Comparison of ENCODE assay signal across 14 cellular contexts in genomic region chr3:141280086-141280485, GRCh38. TPM values are rescaled to one million over a fixed set of nuclear protein-coding genes. Genes with fewer than 3 reads are reported as not detected.
DNase-seq lines count a peak whose midpoint lies in the region; ATAC-seq and TF ChIP-seq lines count a peak whose summit lies in the region.
"Had no signal": no experiment of that assay in that cellular context is flagged by ENCODE, and none has a peak within 500 bp of the region (broad histone marks: within the 10 kb centered on the region; RNA-seq: fewer than 3 reads in every experiment).

No MANE protein-coding gene starts in this region.

- H3K4me1 ChIP-seq in GM23248 (ENCODE audit: insufficient read depth) (peaks cover 34% of the 10 kb centered on the region), mesenchymal stem cell (ENCODE audit: control insufficient read depth, insufficient read depth, low read depth, low read length) (peaks cover 28% of the 10 kb centered on the region)
- H3K4me1 ChIP-seq in naive thymus-derived CD4-positive, alpha-beta T cell (ENCODE audit: control insufficient read depth in 2 of 2, insufficient read depth in 2 of 2, low read length in 2 of 2): peaks cover 2 to 12% of the 10 kb centered on the region in 2 donors

- H3K23ac ChIP-seq in mesenchymal stem cell (ENCODE audit: low read length in 2 of 2): no peak overlapping the region

- H3K9ac ChIP-seq in GM23248: peak overlapping the region; percentile 33; the same call in 1 of the 2 replicates
- H3K9ac ChIP-seq in mesenchymal stem cell (ENCODE audit: low read length): no peak overlapping the region

- no peak overlapping the region for H2BK12ac ChIP-seq in mesenchymal stem cell (ENCODE audit: low read length in 2 of 2)

- H3K4me3 Mint-ChIP-seq in brain (no peak overlapping the region), nephron progenitor cell (no peak overlapping the region)
- no peak overlapping the region for H3K4me3 Mint-ChIP-seq in naive thymus-derived CD4-positive, alpha-beta T cell
- H3K4me3 Mint-ChIP-seq: activated T-helper 17 cell treated with anti-CD3 and anti-CD28 coated beads, Interleukin-2, amount 50 U/mL, for 72 hours had no signal

- POLR2A ChIA-PET in naive thymus-derived CD4-positive, alpha-beta T cell (lab: Charles Lee): interaction anchor here (0.9 to 2.6 kb wide), 9 partner anchors 11 to 47 kb away, joined by 3 to 38 read pairs (median 4); partner anchors contain the start of gene PXYLP1

- H3K27me3 Mint-ChIP-seq in brain (peaks cover 3% of the 10 kb centered on the region), nephron progenitor cell (ENCODE audit: low read depth, poor library complexity) (peaks cover 3% of the 10 kb centered on the region)
- no peaks in the 10 kb centered on the region for H3K27me3 Mint-ChIP-seq in naive thymus-derived CD4-positive, alpha-beta T cell
- H3K27me3 Mint-ChIP-seq: activated T-helper 17 cell treated with anti-CD3 and anti-CD28 coated beads, Interleukin-2, amount 50 U/mL, for 72 hours had no signal

- H3K9me3 ChIP-seq in GM23248 (ENCODE audit: low read depth) (no peaks in the 10 kb centered on the region), mesenchymal stem cell (ENCODE audit: control insufficient read depth, low read length) (no peaks in the 10 kb centered on the region)
- H3K9me3 ChIP-seq in naive thymus-derived CD4-positive, alpha-beta T cell (ENCODE audit: control insufficient read depth in 2 of 3, low read length in 3 of 3): no peaks in the 10 kb centered on the region

- H2BK15ac ChIP-seq in mesenchymal stem cell (ENCODE audit: low read depth, poor library complexity, severe bottlenecking): no peak overlapping the region

- H3K4me3 ChIP-seq in GM23248 (0 out of 2 replicates have a peak overlapping the region, but pooled peaks have one; percentile 26), mesenchymal stem cell (ENCODE audit: insufficient read depth in 1 of 2, low read depth in 1 of 2, low read length in 2 of 2) (no peak overlapping the region), lower leg skin (ENCODE audit: low read depth, poor library complexity, severe bottlenecking) (no peak overlapping the region)
- no peak overlapping the region for H3K4me3 ChIP-seq in naive thymus-derived CD4-positive, alpha-beta T cell (ENCODE audit: low read length)
- H3K4me3 ChIP-seq: lung, PC-9 had no signal

- H3K27me3 ChIP-seq in GM23248 (replicated peaks; ENCODE audit: insufficient read depth): no peaks in the 10 kb centered on the region
- H3K27me3 ChIP-seq in mesenchymal stem cell (ENCODE audit: control insufficient read depth in 1 of 2, insufficient read depth in 1 of 2, low read length in 2 of 2): no peaks in the 10 kb centered on the region
- H3K27me3 ChIP-seq in naive thymus-derived CD4-positive, alpha-beta T cell (ENCODE audit: control insufficient read depth in 2 of 2, insufficient read depth in 2 of 2, low read length in 2 of 2): no peaks in the 10 kb centered on the region

- H3K4me1 Mint-ChIP-seq in brain (peaks cover 29% of the 10 kb centered on the region), nephron progenitor cell (no peaks in the 10 kb centered on the region)
- H3K4me1 Mint-ChIP-seq in naive thymus-derived CD4-positive, alpha-beta T cell: peaks cover 8 to 29% (median 13%) of the 10 kb centered on the region in 7 donors

- H3K4me2 ChIP-seq in GM23248 (ENCODE audit: unreplicated experiment): peak overlapping the region; percentile 65
- peak overlapping the region; percentile 29 for H3K4me2 ChIP-seq in mesenchymal stem cell (ENCODE audit: low read length, poor library complexity, severe bottlenecking)
- H3K4me2 ChIP-seq: PC-9 had no signal

- H3K36me3 Mint-ChIP-seq in brain (peaks cover 37% of the 10 kb centered on the region), nephron progenitor cell (ENCODE audit: low read depth) (peaks cover 44% of the 10 kb centered on the region)
- H3K36me3 Mint-ChIP-seq in naive thymus-derived CD4-positive, alpha-beta T cell: peaks cover 8 to 45% (median 33%) of the 10 kb centered on the region in 5 donors

- no peak overlapping the region for H4K91ac ChIP-seq in mesenchymal stem cell (ENCODE audit: low read length)

- no peak overlapping the region for H3K14ac ChIP-seq in mesenchymal stem cell (ENCODE audit: low read length in 2 of 2)

- no peak for TF ChIP-seq CTCF in brain (conservative IDR thresholded peaks at IDR 0.05)
- TF ChIP-seq CTCF in nephron progenitor cell (IDR thresholded peaks at IDR 0.05): no peak
- TF ChIP-seq CTCF in lower leg skin (IDR thresholded peaks at IDR 0.05): no peak

- H3K9me3 Mint-ChIP-seq in brain: no peaks in the 10 kb centered on the region
- H3K9me3 Mint-ChIP-seq in nephron progenitor cell: no peaks in the 10 kb centered on the region
- no peaks in the 10 kb centered on the region for H3K9me3 Mint-ChIP-seq in naive thymus-derived CD4-positive, alpha-beta T cell
- H3K9me3 Mint-ChIP-seq: activated T-helper 17 cell treated with anti-CD3 and anti-CD28 coated beads, Interleukin-2, amount 50 U/mL, for 72 hours had no signal

- 9 to 12% methylated on average over 5 of the region's 5 CpGs for WGBS in GM23248 (ENCODE audit: low coverage in 1 of 2, low lambda C conversion rate in 2 of 2, missing lambda C conversion rate in 2 of 2), 2 experiments
- 68% methylated on average over 5 of the region's 5 CpGs for WGBS in mesenchymal stem cell
- 66 to 73% methylated on average over 5 of the region's 5 CpGs for WGBS in lower leg skin, 2 donors

- CTCF ChIA-PET in naive thymus-derived CD4-positive, alpha-beta T cell (lab: Charles Lee): interaction anchor here (0.6 to 5.8 kb wide), 8 partner anchors 8 to 179 kb away, joined by 3 to 54 read pairs (median 4); partner anchors contain the start of gene PXYLP1

- no peak overlapping the region for H4K8ac ChIP-seq in mesenchymal stem cell (ENCODE audit: low read length)

- peak overlapping the region; percentile 66 for H3K27ac ChIP-seq in GM23248
- peak overlapping the region; percentile 95 for H3K27ac ChIP-seq in mesenchymal stem cell (ENCODE audit: low read length, poor library complexity, severe bottlenecking)
- H3K27ac ChIP-seq in naive thymus-derived CD4-positive, alpha-beta T cell (ENCODE audit: low read depth, low read length): no peak overlapping the region
- H3K27ac ChIP-seq: PC-9 had no signal

- DNase-seq in A172 (ENCODE audit: low spot score) (peak; percentile 81), GM23248 (peak; percentile 92), mesenchymal stem cell (peak; percentile 55), nephron progenitor cell (no peak), lower leg skin (ENCODE audit: low spot score in 2 of 2) (no peak)
- DNase-seq in naive thymus-derived CD4-positive, alpha-beta T cell: no peak
- DNase-seq: activated CD4-positive, alpha-beta T cell treated with anti-CD3 and anti-CD28 coated beads for 4 hours; NCI-H1105 treated with DMSO at 0.1 percent for 48 hours; NCI-H524 treated with DMSO at 0.1 percent for 48 hours had no signal

- H3K36me3 ChIP-seq in GM23248 (ENCODE audit: low read depth) (no peaks in the 10 kb centered on the region), mesenchymal stem cell (ENCODE audit: control insufficient read depth in 1 of 2, insufficient read depth in 2 of 2, low read depth in 1 of 2, low read length in 2 of 2) (peaks cover 10 to 11% of the 10 kb centered on the region in 2 experiments)
- H3K36me3 ChIP-seq in naive thymus-derived CD4-positive, alpha-beta T cell (ENCODE audit: control insufficient read depth in 2 of 3, insufficient read depth in 3 of 3, low read length in 3 of 3): peaks cover 0 to 33% (median 9%) of the 10 kb centered on the region in 3 experiments

- H3K79me1 ChIP-seq in mesenchymal stem cell (replicated peaks; ENCODE audit: low read length, poor library complexity, severe bottlenecking): no peaks in the 10 kb centered on the region

- no peak overlapping the region for H3K4ac ChIP-seq in mesenchymal stem cell (ENCODE audit: low read depth in 1 of 2, low read length in 2 of 2)

- TF ChIP-seq POLR2A in lower leg skin (IDR thresholded peaks at IDR 0.05): no peak

- no peak overlapping the region for H2AK5ac ChIP-seq in mesenchymal stem cell (ENCODE audit: low read length, severe bottlenecking)

- no peak overlapping the region for H2BK5ac ChIP-seq in mesenchymal stem cell (ENCODE audit: low read depth, low read length, poor library complexity, severe bottlenecking)

- no peak overlapping the region for H2AFZ ChIP-seq in GM23248
- no peak overlapping the region for H2AFZ ChIP-seq in mesenchymal stem cell (ENCODE audit: low read depth, low read length)
- H2AFZ ChIP-seq: PC-9 had no signal

- intact Hi-C loops in naive thymus-derived CD4-positive, alpha-beta T cell (cut with micrococcal nuclease): no loop called here
- intact Hi-C loops in lower leg skin (cut with DNase I; ENCODE audit: low total_unique reads): no loop called here

- no peak overlapping the region for H2BK120ac ChIP-seq in mesenchymal stem cell (ENCODE audit: low read depth, low read length)

- H3K27ac Mint-ChIP-seq in brain (peak overlapping the region in 3 of 5 experiments; percentile 24 to 85 (median 62)), nephron progenitor cell (no peak overlapping the region)
- peak overlapping the region in 1 of 9 donors; percentile 5 for H3K27ac Mint-ChIP-seq in naive thymus-derived CD4-positive, alpha-beta T cell

- no peaks in the 10 kb centered on the region for H4K20me1 ChIP-seq in GM23248 (ENCODE audit: insufficient read depth)

- no peak overlapping the region for H3K18ac ChIP-seq in mesenchymal stem cell (ENCODE audit: low read depth in 1 of 2, low read length in 2 of 2)

- H3K79me2 ChIP-seq in GM23248 (ENCODE audit: insufficient read depth): no peaks in the 10 kb centered on the region

- no peaks in the 10 kb centered on the region for H3K9me2 ChIP-seq in GM23248 (ENCODE audit: insufficient read depth)

- ATAC-seq in HG03175 (IDR thresholded peaks at IDR 0.05; ENCODE audit: unreplicated experiment): no peak
- ATAC-seq in naive thymus-derived CD4-positive, alpha-beta T cell: no peak
- ATAC-seq: activated T-helper 17 cell treated with anti-CD3 and anti-CD28 coated beads, Interleukin-2, amount 50 U/mL, for 72 hours had no signal

- peaks cover 9% of the 10 kb centered on the region for H3F3A ChIP-seq in GM23248 (ENCODE audit: insufficient read depth)

- in situ Hi-C loops in GM23248 (cut with MboI): no loop called here

RNA-seq across cellular contexts. Expression of gene PXYLP1, which starts 48.5 kb away (rescaled TPM):
- total RNA-seq in A172 (2014; rRNA removed; shearing (Covaris generic)): 5.6 TPM in 2 replicates
- 12.5 and 15.8 TPM in 2 replicates for total RNA-seq in GM23248 (2014; rRNA removed; shearing (Covaris generic))
- polyA plus RNA-seq in GM23248 (2016; fragmentation: Nextera tagmentation; extraction: Ambion mirVana): 18.7 and 19.7 TPM in 2 replicates
- 21.3 TPM for polyA plus RNA-seq in brain (ENCODE audit: insufficient read depth, low read depth, low replicate concordance)
- polyA plus RNA-seq in mesenchymal stem cell (2013, experiment 1 of 2): 4.6 TPM
- polyA plus RNA-seq in mesenchymal stem cell (2013, experiment 2 of 2): 4.5 TPM
- 10 to 100 TPM; 18.6 to 40.9 (median 23.2) TPM for total RNA-seq in naive thymus-derived CD4-positive, alpha-beta T cell
- 10 to 100 TPM; 15.8 to 32.0 TPM for polyA plus RNA-seq in naive thymus-derived CD4-positive, alpha-beta T cell
- 10 to 100 TPM in 2 of 4 donors, 1 to 10 TPM in 2; 8.8 to 14.5 (median 10.2) TPM for total RNA-seq in lower leg skin

Comparison
In these comparisons a context has a peak if more than half of its experiments do, and no peak if none do; other contexts are left out.
1. DNase-seq: peak in A172 (single experiment), GM23248 (single experiment) and mesenchymal stem cell (single experiment); none in nephron progenitor cell (single experiment), naive thymus-derived CD4-positive, alpha-beta T cell (0 of 9) and lower leg skin (0 of 2).